ENCODE assay signal across 10 cellular contexts in the genomic region with DNA sequence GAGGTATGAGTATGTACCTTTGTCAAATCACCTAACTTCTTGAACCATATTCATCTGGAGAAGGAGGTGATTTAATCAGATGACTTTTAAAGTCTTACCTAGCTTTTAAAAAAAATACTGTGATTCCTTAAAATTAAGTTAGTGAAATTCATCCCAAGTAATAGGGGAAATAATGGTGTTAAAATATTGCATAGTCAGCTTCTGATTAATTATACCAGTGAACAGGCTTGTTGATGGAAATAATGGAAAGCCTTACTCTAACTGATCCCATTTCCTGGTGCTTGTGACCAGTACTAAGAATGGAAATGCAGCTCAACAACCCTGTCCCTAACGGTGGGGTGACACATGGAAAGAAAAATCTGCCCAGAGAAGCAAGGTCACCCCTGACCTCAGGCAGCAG.
"Had no signal": no experiment of that assay in that cellular context is flagged by ENCODE, and none has a peak within 500 bp of the region (broad histone marks: within the 10 kb centered on the region; RNA-seq: fewer than 3 reads in every experiment).

No MANE protein-coding gene starts in this region.

- H3K4me3 ChIP-seq: GM23248, HAP-1 had no signal

- H3K4me2 ChIP-seq: KMS-11 had no signal

- H3K4me1 ChIP-seq: HAP-1 had no signal

- H3K9ac ChIP-seq: GM23248, KMS-11 had no signal

- ATAC-seq: HCT116 had no signal

- H3K9me3 ChIP-seq: HAP-1 had no signal

- H3K27ac ChIP-seq: GM23248, HL-60, KMS-11 had no signal

- DNase-seq: GM23248, GOT3, H7, HFFc6, IMR-90, KBM-7 had no signal

- H2AFZ ChIP-seq: GM23248 had no signal
